Comparison of ENCODE assay signal across 1 cellular context in genomic region chr1:248834343-248834940, GRCh38.
TF ChIP-seq lines count a peak whose summit lies in the region.

No MANE protein-coding gene starts in this region.

TF ChIP-seq in GM12878, 131 proteins besides CTCF, POLR2A, EP300 and RAD21:
- TF ChIP-seq STAT3 (IDR thresholded peaks at IDR 0.05; ENCODE audit: low read depth, low read length) (no peak), BCL11A (IDR thresholded peaks at IDR 0.05; ENCODE audit: low read depth, low read length) (no peak), PML (IDR thresholded peaks at IDR 0.05; ENCODE audit: low read length) (no peak), RUNX3 (IDR thresholded peaks at IDR 0.05; ENCODE audit: low read length) (no peak), CREB1 (IDR thresholded peaks at IDR 0.05; ENCODE audit: low read depth) (no peak), TBL1XR1 (IDR thresholded peaks at IDR 0.05; ENCODE audit: low read depth, low read length) (no peak), ZNF24 (IDR thresholded peaks at IDR 0.05) (no peak), YY1 (IDR thresholded peaks at IDR 0.05; ENCODE audit: low read depth, low read length) (no peak)
